10 cellular contexts compared by ENCODE assay signal in the genomic region with DNA sequence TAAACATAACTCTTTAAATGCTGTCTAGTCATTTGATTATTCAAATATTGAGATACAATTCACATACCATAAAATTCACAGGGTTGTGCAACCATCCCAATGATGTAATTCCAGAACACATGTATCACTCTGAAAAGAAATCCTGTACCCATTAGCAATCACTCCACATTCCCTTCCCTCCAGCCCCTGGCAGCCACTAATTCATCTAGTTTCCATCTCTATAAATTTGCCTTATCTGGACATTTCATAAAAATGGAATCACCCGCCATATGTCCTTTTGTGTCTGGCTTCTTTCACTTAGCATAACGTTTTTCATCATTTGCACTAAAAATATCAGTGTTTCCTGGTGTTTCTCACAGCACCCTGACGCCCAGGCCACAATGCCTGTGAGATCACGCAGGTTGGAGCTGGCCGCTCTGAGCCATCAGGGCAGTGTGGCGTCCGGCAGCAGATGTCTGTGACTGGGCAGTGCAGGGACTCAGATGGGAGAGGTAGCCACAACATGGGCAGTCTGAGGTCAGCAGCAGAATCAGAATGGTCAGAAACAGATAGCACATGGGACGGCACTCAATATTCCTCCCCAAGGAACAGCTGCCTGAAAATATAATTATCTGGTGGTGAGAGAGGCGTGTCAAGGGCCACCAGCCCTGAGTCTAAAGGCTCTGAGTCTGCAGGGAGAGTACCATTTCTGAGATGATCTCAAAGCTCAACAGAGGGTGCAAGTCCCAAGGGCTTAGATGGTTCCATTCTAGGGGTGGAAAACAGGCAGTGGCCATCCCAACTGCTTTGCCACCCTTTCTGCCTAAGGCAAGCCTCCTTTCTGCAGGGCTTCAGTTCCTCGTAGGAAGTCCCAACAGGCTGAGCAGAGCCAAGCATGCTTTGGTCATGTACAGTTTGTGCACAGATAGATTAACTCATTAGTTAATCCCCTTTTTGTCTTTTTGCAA.
DNase-seq lines count a peak whose midpoint lies in the region; TF ChIP-seq lines count a peak whose summit lies in the region.
"Had no signal": no experiment of that assay in that cellular context is flagged by ENCODE, and none has a peak within 500 bp of the region (broad histone marks: within the 10 kb centered on the region; RNA-seq: fewer than 3 reads in every experiment).

No MANE protein-coding gene starts in this region.

- 87 to 89% methylated on average over 10 of the region's 10 CpGs for WGBS in sigmoid colon, 2 donors

- H3K27ac ChIP-seq in sigmoid colon, result no peak overlapping the region
- H3K27ac ChIP-seq: adrenal gland had no signal

- TF ChIP-seq CTCF in epithelial cell of esophagus (IDR thresholded peaks at IDR 0.05; ENCODE audit: insufficient read depth, low read depth, low read length, missing control alignments) (no peak), sigmoid colon (IDR thresholded peaks at IDR 0.05) (no peak), GM20000 (IDR thresholded peaks at IDR 0.05; ENCODE audit: extremely low read depth, missing control alignments) (no peak)

- H3K27me3 ChIP-seq in sigmoid colon, result no peaks in the 10 kb centered on the region
- H3K27me3 ChIP-seq: adrenal gland had no signal

- intact Hi-C loops in sigmoid colon (cut with DNase I), result no loop called here

- no peak overlapping the region for H3K4me3 ChIP-seq in epithelial cell of esophagus (ENCODE audit: low read length)
- H3K4me3 ChIP-seq in sigmoid colon, result no peak overlapping the region
- H3K4me3 ChIP-seq: adrenal gland had no signal

- in situ Hi-C loops in G401 (cut with HindIII; ENCODE audit: low sequenced_read_pairs), result no loop called here

- no peaks in the 10 kb centered on the region for H3K9me3 ChIP-seq in sigmoid colon
- H3K9me3 ChIP-seq: adrenal gland had no signal

- DNase-seq in G401 (ENCODE audit: low spot score) (peak; percentile 80), NCI-H526 treated with DMSO at 0.1 percent for 48 hours (lab: John Stamatoyannopoulos, UW) (peak; percentile 53), epithelial cell of esophagus (ENCODE audit: low read depth) (peak; percentile 90), sigmoid colon (peak; percentile 33), NCI-H2196 treated with DMSO at 0.1 percent for 48 hours (lab: John Stamatoyannopoulos, UW; ENCODE audit: unreplicated experiment) (no peak), NCI-H1436 (lab: John Stamatoyannopoulos, UW) (no peak), GM20000 (ENCODE audit: low spot score) (no peak)
- DNase-seq: mesendoderm, NCI-H2029 treated with DMSO at 0.1 percent for 48 hours had no signal

- no peak for TF ChIP-seq EP300 in sigmoid colon (IDR thresholded peaks at IDR 0.05)

- H3K4me1 ChIP-seq in sigmoid colon, result no peaks in the 10 kb centered on the region

- no peak for TF ChIP-seq POLR2A in sigmoid colon (IDR thresholded peaks at IDR 0.05)

- H3K36me3 ChIP-seq in sigmoid colon, result no peaks in the 10 kb centered on the region
- H3K36me3 ChIP-seq: adrenal gland had no signal

Comparison
In these comparisons a context has a peak if more than half of its experiments do, and no peak if none do; other contexts are left out.
1. DNase-seq: peak in G401 (single experiment), NCI-H526 treated with DMSO at 0.1 percent for 48 hours (single experiment), epithelial cell of esophagus (single experiment) and sigmoid colon (single experiment); none in NCI-H2196 treated with DMSO at 0.1 percent for 48 hours (single experiment), NCI-H1436 (single experiment) and GM20000 (single experiment).